In genomic region chr1:100265562-100265930, GRCh38 we compare ENCODE assay signal across 7 cellular contexts. TPM values are rescaled to one million over a fixed set of nuclear protein-coding genes. Genes with fewer than 3 reads are reported as not detected.
DNase-seq lines count a peak whose midpoint lies in the region; ATAC-seq and TF ChIP-seq lines count a peak whose summit lies in the region.

No MANE protein-coding gene starts in this region.

- H3K36me3 ChIP-seq in cardiac muscle cell, result peaks cover 16% of the 10 kb centered on the region
- H3K36me3 ChIP-seq in psoas muscle (ENCODE audit: insufficient read depth in 1 of 2, low read depth in 1 of 2), result peaks cover 4 to 39% of the 10 kb centered on the region in 2 donors

- no peak for TF ChIP-seq CTCF in cardiac muscle cell (IDR thresholded peaks at IDR 0.05; ENCODE audit: low read depth, low read length)
- no peak for TF ChIP-seq CTCF in psoas muscle (IDR thresholded peaks at IDR 0.05)

- H3K27ac ChIP-seq in cardiac muscle cell (peak overlapping the region; percentile 86), psoas muscle (peak overlapping the region; percentile 87)

- H3K27ac Mint-ChIP-seq in activated T-helper 1 cell treated with anti-CD3 and anti-CD28 coated beads, Interleukin-12 subunit alpha, Interleukin-12 subunit beta, Interleukin-2, Interleukin-4 antibody, amounts not matched to agents 30 ng/mL and 10 ng/mL and 1 ng/mL, durations not matched to agents 14 hours and 24 hours and 36 hours, result peak overlapping the region; percentile 100

- H3K4me3 ChIP-seq in cardiac muscle cell (peak overlapping the region; percentile 93), psoas muscle (peak overlapping the region; percentile 97)

- ATAC-seq in GM21390 (IDR thresholded peaks at IDR 0.05; ENCODE audit: unreplicated experiment) (peak; percentile 28), HG03565 (IDR thresholded peaks at IDR 0.05; ENCODE audit: unreplicated experiment) (peak; percentile 8), psoas muscle (peak; percentile 29 to 45 (median 36))

- no peaks in the 10 kb centered on the region for H3K9me3 ChIP-seq in cardiac muscle cell (ENCODE audit: low read depth)
- no peaks in the 10 kb centered on the region for H3K9me3 ChIP-seq in psoas muscle

- H3K4me1 ChIP-seq in cardiac muscle cell (ENCODE audit: low read depth) (peaks cover 7% of the 10 kb centered on the region), psoas muscle (peaks cover 11% of the 10 kb centered on the region)

- H3K27me3 Mint-ChIP-seq in activated T-helper 1 cell treated with anti-CD3 and anti-CD28 coated beads, Interleukin-12 subunit alpha, Interleukin-12 subunit beta, Interleukin-2, Interleukin-4 antibody, amounts not matched to agents 30 ng/mL and 10 ng/mL and 1 ng/mL, durations not matched to agents 14 hours and 24 hours and 36 hours (ENCODE audit: insufficient read depth), result peaks cover 4% of the 10 kb centered on the region

- peak overlapping the region; percentile 100 for H3K4me3 Mint-ChIP-seq in activated T-helper 1 cell treated with anti-CD3 and anti-CD28 coated beads, Interleukin-12 subunit alpha, Interleukin-12 subunit beta, Interleukin-2, Interleukin-4 antibody, amounts not matched to agents 30 ng/mL and 10 ng/mL and 1 ng/mL, durations not matched to agents 14 hours and 24 hours and 36 hours

- H3K36me3 Mint-ChIP-seq in activated T-helper 1 cell treated with anti-CD3 and anti-CD28 coated beads, Interleukin-12 subunit alpha, Interleukin-12 subunit beta, Interleukin-2, Interleukin-4 antibody, amounts not matched to agents 30 ng/mL and 10 ng/mL and 1 ng/mL, durations not matched to agents 14 hours and 24 hours and 36 hours (ENCODE audit: low read depth), result peaks cover 31% of the 10 kb centered on the region

- intact Hi-C loops in activated T-helper 1 cell treated with anti-CD3 and anti-CD28 coated beads, Interleukin-12 subunit alpha, Interleukin-12 subunit beta, Interleukin-2, Interleukin-4 antibody, amounts not matched to agents 30 ng/mL and 10 ng/mL and 1 ng/mL, durations not matched to agents 14 hours and 24 hours and 36 hours (cut with micrococcal nuclease), result loop anchor here (5.0 kb wide), 1 partner anchor 137 kb away; no protein-coding TSS in a partner anchor
- intact Hi-C loops in psoas muscle (cut with DNase I), result loop anchor here in 1 of 2 donors (10.0 kb wide), 1 partner anchor 189 kb away; no protein-coding TSS in a partner anchor

- WGBS in psoas muscle, 3 donors, result 0 to 3% (median 1%) methylated on average over 12 of the region's 12 CpGs

- no peaks in the 10 kb centered on the region for H3K27me3 ChIP-seq in cardiac muscle cell
- no peaks in the 10 kb centered on the region for H3K27me3 ChIP-seq in psoas muscle (ENCODE audit: insufficient read depth in 3 of 3, low read length in 2 of 3)

- peak; percentile 23 for DNase-seq in GM03348 (ENCODE audit: low spot score)
- peak; percentile 7 for DNase-seq in activated T-helper 1 cell treated with anti-CD3 and anti-CD28 coated beads, Interleukin-12 subunit alpha, Interleukin-12 subunit beta, Interleukin-2, Interleukin-4 antibody, amounts not matched to agents 30 ng/mL and 10 ng/mL and 1 ng/mL, durations not matched to agents 14 hours and 24 hours and 36 hours (ENCODE audit: low spot score)
- peak in 1 of 2 donors; percentile 59 for DNase-seq in cardiac muscle cell (ENCODE audit: low read depth in 1 of 2, low spot score in 1 of 2)
- DNase-seq in psoas muscle, result no peak
- no peak for DNase-seq in MV-4-11 (lab: John Stamatoyannopoulos, UW)

- peaks cover 45% of the 10 kb centered on the region for H3K4me1 Mint-ChIP-seq in activated T-helper 1 cell treated with anti-CD3 and anti-CD28 coated beads, Interleukin-12 subunit alpha, Interleukin-12 subunit beta, Interleukin-2, Interleukin-4 antibody, amounts not matched to agents 30 ng/mL and 10 ng/mL and 1 ng/mL, durations not matched to agents 14 hours and 24 hours and 36 hours (ENCODE audit: low read depth)

- peaks cover 3% of the 10 kb centered on the region for H3K9me3 Mint-ChIP-seq in activated T-helper 1 cell treated with anti-CD3 and anti-CD28 coated beads, Interleukin-12 subunit alpha, Interleukin-12 subunit beta, Interleukin-2, Interleukin-4 antibody, amounts not matched to agents 30 ng/mL and 10 ng/mL and 1 ng/mL, durations not matched to agents 14 hours and 24 hours and 36 hours

RNA-seq across cellular contexts. Expression of gene RTCA, which starts 0.5 kb away (rescaled TPM):
- total RNA-seq in activated T-helper 1 cell treated with anti-CD3 and anti-CD28 coated beads, Interleukin-12 subunit alpha, Interleukin-12 subunit beta, Interleukin-2, Interleukin-4 antibody, amounts not matched to agents 30 ng/mL and 10 ng/mL and 1 ng/mL, durations not matched to agents 14 hours and 24 hours and 36 hours, result 48.1 and 52.0 TPM in 2 replicates
- total RNA-seq in cardiac muscle cell (34.2 and 36.1 TPM in 2 replicates), psoas muscle (10 to 100 TPM; 24.0 to 33.4 (median 33.0) TPM)
- polyA plus RNA-seq in cardiac muscle cell (40.5 and 45.0 TPM in 2 replicates), psoas muscle (10 to 100 TPM; 26.5 to 56.6 (median 38.3) TPM)

RNA-seq across cellular contexts. Expression of gene DBT, which starts 15.9 kb away (rescaled TPM):
- 11.3 and 11.7 TPM in 2 replicates for total RNA-seq in activated T-helper 1 cell treated with anti-CD3 and anti-CD28 coated beads, Interleukin-12 subunit alpha, Interleukin-12 subunit beta, Interleukin-2, Interleukin-4 antibody, amounts not matched to agents 30 ng/mL and 10 ng/mL and 1 ng/mL, durations not matched to agents 14 hours and 24 hours and 36 hours
- total RNA-seq in cardiac muscle cell (4.8 and 5.8 TPM in 2 replicates), psoas muscle (10 to 100 TPM; 16.1 to 28.2 (median 19.0) TPM)
- polyA plus RNA-seq in cardiac muscle cell (9.1 and 9.3 TPM in 2 replicates), psoas muscle (1 to 10 TPM; 3.6 to 9.9 (median 3.9) TPM)

Comparison
In these comparisons a context has a peak if more than half of its experiments do, and no peak if none do; other contexts are left out.
1. DNase-seq: peak in GM03348 (single experiment) and activated T-helper 1 cell treated with anti-CD3 and anti-CD28 coated beads, Interleukin-12 subunit alpha, Interleukin-12 subunit beta, Interleukin-2, Interleukin-4 antibody, amounts not matched to agents 30 ng/mL and 10 ng/mL and 1 ng/mL, durations not matched to agents 14 hours and 24 hours and 36 hours (single experiment); none in psoas muscle (0 of 2) and MV-4-11 (single experiment).
2. Peak in every context shown above with its lines, with median percentiles within 50 percentile points of each other: ATAC-seq.